Comparison of ENCODE assay signal across 15 cellular contexts in the genomic region with DNA sequence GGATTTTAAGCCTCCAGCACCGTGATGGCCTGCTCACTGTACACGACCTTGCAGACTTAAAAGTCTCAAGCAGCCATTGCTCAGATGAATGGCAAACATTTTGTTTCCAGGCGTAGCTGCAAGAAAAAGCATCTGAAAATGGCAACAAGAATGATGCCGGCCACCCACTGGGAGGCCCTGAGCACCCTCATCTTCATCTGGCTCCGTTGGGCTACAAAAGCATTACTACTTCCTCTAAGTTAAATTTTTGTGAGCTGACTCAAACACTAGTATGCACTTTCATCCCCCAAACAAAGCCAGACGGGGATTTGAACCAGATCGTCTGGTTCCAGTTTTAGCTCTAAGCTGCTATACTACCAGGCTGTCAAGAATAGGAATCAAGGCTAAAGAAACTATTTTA.
DNase-seq lines count a peak whose midpoint lies in the region; TF ChIP-seq lines count a peak whose summit lies in the region.
"Had no signal": no experiment of that assay in that cellular context is flagged by ENCODE, and none has a peak within 500 bp of the region (broad histone marks: within the 10 kb centered on the region; RNA-seq: fewer than 3 reads in every experiment).

No MANE protein-coding gene starts in this region.

- H3K9me3 ChIP-seq in neuronal stem cell (replicated peaks in 1 of 2; ENCODE audit: control insufficient read depth in 2 of 2, insufficient read depth in 1 of 2, low read depth in 1 of 2, low read length in 2 of 2): peaks cover 0 to 4% of the 10 kb centered on the region in 2 donors
- H3K9me3 ChIP-seq in esophagus squamous epithelium: peaks cover 0 to 6% (median 0%) of the 10 kb centered on the region in 3 donors
- H3K9me3 ChIP-seq: pancreas had no signal

- H3K4me3 ChIP-seq in epithelial cell of esophagus (ENCODE audit: low read length) (no peak overlapping the region), neuronal stem cell (ENCODE audit: low read length in 2 of 2) (no peak overlapping the region), esophagus squamous epithelium (no peak overlapping the region)
- H3K4me3 ChIP-seq: heart right ventricle, pancreas had no signal

- POLR2A ChIA-PET in RWPE1 (lab: Yijun Ruan, JAX; ENCODE audit: low non-redundant PET): no interaction called here

- no peak overlapping the region for H3K4me2 ChIP-seq in neuronal stem cell (ENCODE audit: insufficient read depth, low read length, poor library complexity, severe bottlenecking)

- no peaks in the 10 kb centered on the region for H3K79me1 ChIP-seq in neuronal stem cell (ENCODE audit: low read depth, low read length)

- H3K27me3 ChIP-seq in neuronal stem cell (ENCODE audit: control insufficient read depth in 3 of 3, insufficient read depth in 3 of 3, low read depth in 1 of 3, low read length in 3 of 3): no peaks in the 10 kb centered on the region
- no peaks in the 10 kb centered on the region for H3K27me3 ChIP-seq in esophagus squamous epithelium
- H3K27me3 ChIP-seq: pancreas had no signal

- H2BK12ac ChIP-seq in neuronal stem cell (ENCODE audit: low read length): no peak overlapping the region

- H4K8ac ChIP-seq in neuronal stem cell (ENCODE audit: low read depth, low read length): no peak overlapping the region

- peak overlapping the region; percentile 12 for H3K9ac ChIP-seq in neuronal stem cell (ENCODE audit: low read depth, low read length, poor library complexity)

- H2AK5ac ChIP-seq in neuronal stem cell (ENCODE audit: low read depth, low read length): no peak overlapping the region

- no peak overlapping the region for H4K91ac ChIP-seq in neuronal stem cell (ENCODE audit: low read depth, low read length, poor library complexity)

- TF ChIP-seq CTCF in epithelial cell of esophagus (IDR thresholded peaks at IDR 0.05; ENCODE audit: insufficient read depth, low read depth, low read length, missing control alignments) (no peak), esophagus squamous epithelium (IDR thresholded peaks at IDR 0.05) (no peak), RWPE1 (conservative IDR thresholded peaks at IDR 0.05; ENCODE audit: low read depth) (no peak)

- H2BK5ac ChIP-seq in neuronal stem cell (ENCODE audit: low read length): no peak overlapping the region

- H2AFZ ChIP-seq in neuronal stem cell (ENCODE audit: low read length): peak overlapping the region; percentile 64

- no peak overlapping the region for H2BK15ac ChIP-seq in neuronal stem cell (ENCODE audit: low read length)

- H3K18ac ChIP-seq in neuronal stem cell (ENCODE audit: low read length): no peak overlapping the region

- peaks cover 0 to 6% of the 10 kb centered on the region in 2 donors for H3K4me1 ChIP-seq in neuronal stem cell (ENCODE audit: control insufficient read depth in 2 of 2, insufficient read depth in 1 of 2, low read depth in 1 of 2, low read length in 2 of 2)
- peaks cover 0 to 15% (median 0%) of the 10 kb centered on the region in 3 donors for H3K4me1 ChIP-seq in esophagus squamous epithelium
- H3K4me1 ChIP-seq: pancreas had no signal

- CTCF ChIA-PET in RWPE1 (lab: Yijun Ruan, JAX): no interaction called here

- H3K27ac ChIP-seq in neuronal stem cell (replicated peaks; ENCODE audit: low read length): no peak overlapping the region
- H3K27ac ChIP-seq in esophagus squamous epithelium: no peak overlapping the region
- H3K27ac ChIP-seq in RWPE1: no peak overlapping the region
- H3K27ac ChIP-seq: heart right ventricle, pancreas had no signal

- no peak for TF ChIP-seq POLR2A in esophagus squamous epithelium (IDR thresholded peaks at IDR 0.05)

- no CpG with 5 or more reads among the region's 7 CpGs for WGBS in neuronal stem cell (ENCODE audit: extremely low coverage in 2 of 2, insufficient read length in 2 of 2, insufficient replicate concordance in 1 of 2), 2 donors
- WGBS in esophagus squamous epithelium, 2 donors: 58 to 66% methylated on average over 7 of the region's 7 CpGs

- peak; percentile 82 for DNase-seq in EH (ENCODE audit: low read depth)
- peak; percentile 29 for DNase-seq in NCI-H226
- peak; percentile 69 for DNase-seq in epithelial cell of esophagus (ENCODE audit: low read depth)
- no peak for DNase-seq in neuronal stem cell (ENCODE audit: low spot score)
- no peak for DNase-seq in esophagus squamous epithelium (lab: John Stamatoyannopoulos, UW)
- DNase-seq in NCI-H1436 treated with DMSO at 0.1 percent for 48 hours (lab: John Stamatoyannopoulos, UW): no peak
- DNase-seq in activated effector memory CD4-positive, alpha-beta T cell treated with anti-CD3 and anti-CD28 coated beads, Interleukin-2, amount 50 U/mL, for 16 hours: no peak
- no peak for DNase-seq in RWPE1 (ENCODE audit: low spot score)
- DNase-seq: activated CD8-positive, alpha-beta T cell treated with anti-CD3 and anti-CD28 coated beads for 36 hours; activated naive CD4-positive, alpha-beta T cell treated with anti-CD3 and anti-CD28 coated beads for 36 hours; GOT3; heart right ventricle; NCI-H2081; pancreas; stimulated activated naive CD4-positive, alpha-beta T cell had no signal

- H3K36me3 ChIP-seq in neuronal stem cell (replicated peaks in 1 of 2; ENCODE audit: control insufficient read depth in 2 of 2, insufficient read depth in 2 of 2, low read length in 2 of 2): no peaks in the 10 kb centered on the region
- H3K36me3 ChIP-seq in esophagus squamous epithelium: no peaks in the 10 kb centered on the region
- H3K36me3 ChIP-seq: heart right ventricle, pancreas had no signal

- intact Hi-C loops in esophagus squamous epithelium (cut with DNase I): no loop called here

- no peak overlapping the region for H3K14ac ChIP-seq in neuronal stem cell (ENCODE audit: low read length)

- no peak overlapping the region for H2BK120ac ChIP-seq in neuronal stem cell (ENCODE audit: low read depth, low read length)

- no peak overlapping the region for H3K4ac ChIP-seq in neuronal stem cell (ENCODE audit: low read length)

- H3K23ac ChIP-seq in neuronal stem cell (ENCODE audit: low read depth, low read length, poor library complexity): no peak overlapping the region

Comparison
In these comparisons a context has a peak if more than half of its experiments do, and no peak if none do; other contexts are left out.
1. DNase-seq: peak in EH (single experiment), NCI-H226 (single experiment) and epithelial cell of esophagus (single experiment); none in neuronal stem cell (single experiment), esophagus squamous epithelium (single experiment), NCI-H1436 treated with DMSO at 0.1 percent for 48 hours (single experiment), activated effector memory CD4-positive, alpha-beta T cell treated with anti-CD3 and anti-CD28 coated beads, Interleukin-2, amount 50 U/mL, for 16 hours (single experiment) and RWPE1 (single experiment).